In the genomic region with DNA sequence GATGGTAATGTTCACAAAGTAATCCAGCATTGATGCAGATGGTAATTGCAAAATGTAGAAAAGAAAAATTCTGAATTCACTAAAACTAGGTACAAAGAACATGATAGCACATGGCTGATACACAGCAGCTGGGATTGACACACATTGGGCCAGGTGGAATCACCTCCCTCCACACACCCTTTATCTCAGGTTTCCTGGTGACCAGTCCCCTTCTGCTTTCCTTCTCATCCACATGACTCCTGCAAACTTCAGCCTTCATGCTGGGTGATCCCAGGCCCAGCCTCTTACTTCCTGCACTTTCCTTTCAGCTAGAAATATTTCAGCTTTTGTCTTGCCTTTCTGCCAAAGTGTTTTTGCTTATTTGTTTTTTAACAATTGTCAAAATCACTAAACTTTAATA, we compare ENCODE assay signal across 15 cellular contexts.
DNase-seq lines count a peak whose midpoint lies in the region; ATAC-seq and TF ChIP-seq lines count a peak whose summit lies in the region.
"Had no signal": no experiment of that assay in that cellular context is flagged by ENCODE, and none has a peak within 500 bp of the region (broad histone marks: within the 10 kb centered on the region; RNA-seq: fewer than 3 reads in every experiment).

No MANE protein-coding gene starts in this region.

- no peak overlapping the region for H3K27ac ChIP-seq in GM23338 (ENCODE audit: low read depth)
- H3K27ac ChIP-seq in prostate gland, result no peak overlapping the region

- H3K27me3 Mint-ChIP-seq in GM23338 (ENCODE audit: insufficient read depth, low read depth, poor library complexity), result peaks cover 3% of the 10 kb centered on the region
- H3K27me3 Mint-ChIP-seq in WTC11 (ENCODE audit: low read depth), result 0 out of 2 replicates have a peak, but pooled peaks cover 3% of the 10 kb centered on the region
- H3K27me3 Mint-ChIP-seq in T-cell, result peaks cover 0 to 26% of the 10 kb centered on the region in 2 donors

- CTCF ChIA-PET in WTC11 (lab: Charles Lee) (interaction anchor here (0.6 kb wide), 1 partner anchor 757 kb away, joined by 4 read pairs; no protein-coding TSS in a partner anchor), T-cell (lab: Charles Lee) (no interaction called here)

- H3K9me3 Mint-ChIP-seq in GM23338 (peaks cover 3% of the 10 kb centered on the region; the same call in 1 of the 3 replicates), WTC11 (peaks cover 13% of the 10 kb centered on the region), T-cell (peaks cover 0 to 6% (median 3%) of the 10 kb centered on the region in 3 donors)

- no peaks in the 10 kb centered on the region for H4K20me1 ChIP-seq in GM23338 (replicated peaks; ENCODE audit: insufficient read depth)

- H3K4me3 ChIP-seq in GM23338 (no peak overlapping the region), prostate gland (no peak overlapping the region)
- H3K4me3 ChIP-seq: HAP-1 had no signal

- H3K27me3 ChIP-seq in GM23338 (ENCODE audit: insufficient read depth) (no peaks in the 10 kb centered on the region), prostate gland (replicated peaks; ENCODE audit: insufficient read depth) (no peaks in the 10 kb centered on the region)

- peaks cover 5% of the 10 kb centered on the region; the same call in 1 of the 2 replicates for H3K4me1 ChIP-seq in GM23338 (ENCODE audit: insufficient read depth)
- H3K4me1 ChIP-seq in prostate gland (replicated peaks), result no peaks in the 10 kb centered on the region
- H3K4me1 ChIP-seq: HAP-1 had no signal

- H3K4me3 Mint-ChIP-seq in GM23338, result no peak overlapping the region
- H3K4me3 Mint-ChIP-seq in WTC11, result no peak overlapping the region
- H3K4me3 Mint-ChIP-seq in T-cell, result no peak overlapping the region
- H3K4me3 Mint-ChIP-seq: B cell; CD4-positive, alpha-beta T cell had no signal

- DNase-seq in DMS 273 (lab: John Stamatoyannopoulos, UW; ENCODE audit: unreplicated experiment) (peak; percentile 49), GM23338 (ENCODE audit: low spot score) (peak; percentile 13), WTC11 (ENCODE audit: low spot score) (no peak), left kidney (ENCODE audit: low read depth, low spot score) (peak; percentile 37), T-cell (no peak), prostate gland (ENCODE audit: low spot score) (no peak), GM19240 (ENCODE audit: insufficient read length, low spot score) (no peak)
- DNase-seq: C1 segment of cervical spinal cord; Calu3; CD4-positive, alpha-beta T cell; DMS153; GF-D8; GOT3 had no signal

- no peak overlapping the region for H2AFZ ChIP-seq in GM23338

- H3K36me3 ChIP-seq in GM23338 (ENCODE audit: insufficient read depth) (no peaks in the 10 kb centered on the region), prostate gland (no peaks in the 10 kb centered on the region)
- H3K36me3 ChIP-seq: HAP-1 had no signal

- no peaks in the 10 kb centered on the region for H3K9me3 ChIP-seq in prostate gland
- H3K9me3 ChIP-seq: HAP-1 had no signal

- intact Hi-C loops in prostate gland (cut with DNase I), result no loop called here

- TF ChIP-seq POLR2A in prostate gland (IDR thresholded peaks at IDR 0.05), result no peak

- no peak for TF ChIP-seq CTCF in GM23338 (conservative IDR thresholded peaks at IDR 0.05; ENCODE audit: low read depth in 2 of 2)
- TF ChIP-seq CTCF in WTC11 (IDR thresholded peaks at IDR 0.05), result no peak
- TF ChIP-seq CTCF in prostate gland (IDR thresholded peaks at IDR 0.05), result no peak

- ATAC-seq in GM23338, result peak; percentile 66
- no peak; the same call in none of the 2 replicates for ATAC-seq in WTC11
- ATAC-seq in T-cell (replicated peaks in 1 of 4), result no peak

- peaks cover 6% of the 10 kb centered on the region; the same call in 1 of the 2 replicates for H3K9me2 ChIP-seq in GM23338 (ENCODE audit: insufficient read depth)

- no peak overlapping the region for H3K4me2 ChIP-seq in GM23338

- no peaks in the 10 kb centered on the region for H3F3A ChIP-seq in GM23338 (replicated peaks; ENCODE audit: low read depth)

- H3K27ac Mint-ChIP-seq in GM23338 (no peak overlapping the region), WTC11 (no peak overlapping the region), T-cell (no peak overlapping the region)
- H3K27ac Mint-ChIP-seq: B cell; CD4-positive, alpha-beta T cell had no signal

- H3K36me3 Mint-ChIP-seq in GM23338 (ENCODE audit: low read depth) (no peaks in the 10 kb centered on the region), WTC11 (peaks cover 2% of the 10 kb centered on the region), T-cell (no peaks in the 10 kb centered on the region)

- POLR2A ChIA-PET in WTC11 (lab: Charles Lee) (no interaction called here), T-cell (lab: Charles Lee) (no interaction called here)

- H3K4me1 Mint-ChIP-seq in GM23338, result peaks cover 23% of the 10 kb centered on the region
- H3K4me1 Mint-ChIP-seq in WTC11, result peaks cover 33% of the 10 kb centered on the region
- H3K4me1 Mint-ChIP-seq in T-cell, result no peaks in the 10 kb centered on the region
- H3K4me1 Mint-ChIP-seq: B cell had no signal

- no peaks in the 10 kb centered on the region for H3K79me2 ChIP-seq in GM23338 (replicated peaks; ENCODE audit: insufficient read depth)

TF ChIP-seq in GM23338, 12 proteins besides CTCF, POLR2A, EP300 and RAD21 (continues in another document):
- TF ChIP-seq, protein P1, sequence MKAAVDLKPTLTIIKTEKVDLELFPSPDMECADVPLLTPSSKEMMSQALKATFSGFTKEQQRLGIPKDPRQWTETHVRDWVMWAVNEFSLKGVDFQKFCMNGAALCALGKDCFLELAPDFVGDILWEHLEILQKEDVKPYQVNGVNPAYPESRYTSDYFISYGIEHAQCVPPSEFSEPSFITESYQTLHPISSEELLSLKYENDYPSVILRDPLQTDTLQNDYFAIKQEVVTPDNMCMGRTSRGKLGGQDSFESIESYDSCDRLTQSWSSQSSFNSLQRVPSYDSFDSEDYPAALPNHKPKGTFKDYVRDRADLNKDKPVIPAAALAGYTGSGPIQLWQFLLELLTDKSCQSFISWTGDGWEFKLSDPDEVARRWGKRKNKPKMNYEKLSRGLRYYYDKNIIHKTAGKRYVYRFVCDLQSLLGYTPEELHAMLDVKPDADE (IDR thresholded peaks at IDR 0.05), result no peak

TF ChIP-seq in WTC11, 78 proteins besides CTCF, POLR2A, EP300 and RAD21:
- TF ChIP-seq, protein P2, sequence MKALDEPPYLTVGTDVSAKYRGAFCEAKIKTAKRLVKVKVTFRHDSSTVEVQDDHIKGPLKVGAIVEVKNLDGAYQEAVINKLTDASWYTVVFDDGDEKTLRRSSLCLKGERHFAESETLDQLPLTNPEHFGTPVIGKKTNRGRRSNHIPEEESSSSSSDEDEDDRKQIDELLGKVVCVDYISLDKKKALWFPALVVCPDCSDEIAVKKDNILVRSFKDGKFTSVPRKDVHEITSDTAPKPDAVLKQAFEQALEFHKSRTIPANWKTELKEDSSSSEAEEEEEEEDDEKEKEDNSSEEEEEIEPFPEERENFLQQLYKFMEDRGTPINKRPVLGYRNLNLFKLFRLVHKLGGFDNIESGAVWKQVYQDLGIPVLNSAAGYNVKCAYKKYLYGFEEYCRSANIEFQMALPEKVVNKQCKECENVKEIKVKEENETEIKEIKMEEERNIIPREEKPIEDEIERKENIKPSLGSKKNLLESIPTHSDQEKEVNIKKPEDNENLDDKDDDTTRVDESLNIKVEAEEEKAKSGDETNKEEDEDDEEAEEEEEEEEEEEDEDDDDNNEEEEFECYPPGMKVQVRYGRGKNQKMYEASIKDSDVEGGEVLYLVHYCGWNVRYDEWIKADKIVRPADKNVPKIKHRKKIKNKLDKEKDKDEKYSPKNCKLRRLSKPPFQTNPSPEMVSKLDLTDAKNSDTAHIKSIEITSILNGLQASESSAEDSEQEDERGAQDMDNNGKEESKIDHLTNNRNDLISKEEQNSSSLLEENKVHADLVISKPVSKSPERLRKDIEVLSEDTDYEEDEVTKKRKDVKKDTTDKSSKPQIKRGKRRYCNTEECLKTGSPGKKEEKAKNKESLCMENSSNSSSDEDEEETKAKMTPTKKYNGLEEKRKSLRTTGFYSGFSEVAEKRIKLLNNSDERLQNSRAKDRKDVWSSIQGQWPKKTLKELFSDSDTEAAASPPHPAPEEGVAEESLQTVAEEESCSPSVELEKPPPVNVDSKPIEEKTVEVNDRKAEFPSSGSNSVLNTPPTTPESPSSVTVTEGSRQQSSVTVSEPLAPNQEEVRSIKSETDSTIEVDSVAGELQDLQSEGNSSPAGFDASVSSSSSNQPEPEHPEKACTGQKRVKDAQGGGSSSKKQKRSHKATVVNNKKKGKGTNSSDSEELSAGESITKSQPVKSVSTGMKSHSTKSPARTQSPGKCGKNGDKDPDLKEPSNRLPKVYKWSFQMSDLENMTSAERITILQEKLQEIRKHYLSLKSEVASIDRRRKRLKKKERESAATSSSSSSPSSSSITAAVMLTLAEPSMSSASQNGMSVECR (CRISPR knock-in tag; IDR thresholded peaks at IDR 0.05; ENCODE audit: borderline replicate concordance), result no peak
- TF ChIP-seq, protein P3, sequence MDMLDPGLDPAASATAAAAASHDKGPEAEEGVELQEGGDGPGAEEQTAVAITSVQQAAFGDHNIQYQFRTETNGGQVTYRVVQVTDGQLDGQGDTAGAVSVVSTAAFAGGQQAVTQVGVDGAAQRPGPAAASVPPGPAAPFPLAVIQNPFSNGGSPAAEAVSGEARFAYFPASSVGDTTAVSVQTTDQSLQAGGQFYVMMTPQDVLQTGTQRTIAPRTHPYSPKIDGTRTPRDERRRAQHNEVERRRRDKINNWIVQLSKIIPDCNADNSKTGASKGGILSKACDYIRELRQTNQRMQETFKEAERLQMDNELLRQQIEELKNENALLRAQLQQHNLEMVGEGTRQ (CRISPR knock-in tag; IDR thresholded peaks at IDR 0.05), result 0 out of 2 replicates have a peak, but pooled peaks have one; percentile 13

Comparison
In these comparisons a context has a peak if more than half of its experiments do, and no peak if none do; other contexts are left out.
1. DNase-seq: peak in DMS 273 (single experiment), GM23338 (single experiment) and left kidney (single experiment); none in WTC11 (single experiment), T-cell (0 of 34), prostate gland (single experiment) and GM19240 (single experiment).